ENCODE assay signal across 7 cellular contexts in genomic region chrY:12446486-12447265, GRCh38.
A peak's percentile ranks its signal among the peaks of the same experiment; 100 is the strongest.
DNase-seq lines count a peak whose midpoint lies in the region; ATAC-seq and TF ChIP-seq lines count a peak whose summit lies in the region.
"Not testable (repeated sequence)": the region's sequence is repeated elsewhere in the genome, so short reads cannot be mapped to it uniquely, and the experiment has no call there.

No MANE protein-coding gene starts in this region.

- DNase-seq in ELR (ENCODE audit: low read depth) (peak; percentile 42), HS-27A (ENCODE audit: low read depth) (peak; percentile 24), M059J (ENCODE audit: low read depth) (peak; percentile 14), T1000 (lab: John Stamatoyannopoulos, UW) (peak; percentile 80), myocyte (ENCODE audit: low read depth) (peak; percentile 73), stromal cell of bone marrow (ENCODE audit: low read depth) (peak; percentile 26)
- not testable (repeated sequence) for DNase-seq in foreskin keratinocyte

- H3K4me1 ChIP-seq in foreskin keratinocyte = not testable (repeated sequence)

- peak; percentile 56 for ATAC-seq in foreskin keratinocyte

- TF ChIP-seq CTCF in foreskin keratinocyte (conservative IDR thresholded peaks at IDR 0.05) = not testable (repeated sequence)

- not testable (repeated sequence) for H3K27ac ChIP-seq in foreskin keratinocyte

- not testable (repeated sequence) for H3K27me3 ChIP-seq in foreskin keratinocyte
